In the genomic region with DNA sequence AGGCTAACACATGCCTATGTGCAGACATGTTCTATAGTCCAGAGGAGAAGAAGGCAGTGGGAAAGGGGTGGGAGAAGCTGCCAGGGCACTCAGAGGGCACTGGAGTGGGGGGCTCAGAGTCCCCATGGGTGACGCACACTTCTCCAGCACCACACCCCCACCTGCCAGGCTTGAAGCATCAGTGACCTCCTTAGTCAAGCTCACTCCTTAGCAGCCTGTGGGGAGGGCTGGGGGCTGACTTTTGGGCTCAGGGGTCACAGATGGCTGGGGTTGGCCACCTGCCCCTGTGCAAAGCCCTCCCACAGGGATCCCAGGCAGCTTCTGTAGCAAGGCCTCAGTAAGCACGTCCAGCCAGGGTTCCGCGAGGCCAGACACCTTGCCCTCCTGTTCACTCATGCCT, we compare ENCODE assay signal across 1 cellular context.
TF ChIP-seq lines count a peak whose summit lies in the region.

No MANE protein-coding gene starts in this region.

TF ChIP-seq in SK-N-SH, 30 proteins besides CTCF, POLR2A, EP300 and RAD21 (continued from another document):
- TF ChIP-seq, protein P1, sequence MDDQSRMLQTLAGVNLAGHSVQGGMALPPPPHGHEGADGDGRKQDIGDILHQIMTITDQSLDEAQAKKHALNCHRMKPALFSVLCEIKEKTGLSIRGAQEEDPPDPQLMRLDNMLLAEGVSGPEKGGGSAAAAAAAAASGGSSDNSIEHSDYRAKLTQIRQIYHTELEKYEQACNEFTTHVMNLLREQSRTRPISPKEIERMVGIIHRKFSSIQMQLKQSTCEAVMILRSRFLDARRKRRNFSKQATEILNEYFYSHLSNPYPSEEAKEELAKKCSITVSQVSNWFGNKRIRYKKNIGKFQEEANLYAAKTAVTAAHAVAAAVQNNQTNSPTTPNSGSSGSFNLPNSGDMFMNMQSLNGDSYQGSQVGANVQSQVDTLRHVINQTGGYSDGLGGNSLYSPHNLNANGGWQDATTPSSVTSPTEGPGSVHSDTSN (IDR thresholded peaks at IDR 0.05) = no peak
- no peak for TF ChIP-seq TEAD4 (IDR thresholded peaks at IDR 0.05; ENCODE audit: borderline replicate concordance, insufficient read depth)
- TF ChIP-seq ZBTB33 (IDR thresholded peaks at IDR 0.05; ENCODE audit: borderline replicate concordance, low read depth) = no peak
- TF ChIP-seq USF1 (IDR thresholded peaks at IDR 0.05; ENCODE audit: borderline replicate concordance, low read depth) = no peak
TF ChIP-seq in SK-N-SH: peak in this region for 0.
